ENCODE assay signal across 9 cellular contexts in genomic region chr11:68837583-68838571, GRCh38. TPM values are rescaled to one million over a fixed set of nuclear protein-coding genes. Genes with fewer than 3 reads are reported as not detected.
DNase-seq lines count a peak whose midpoint lies in the region; ATAC-seq, FAIRE-seq and TF ChIP-seq lines count a peak whose summit lies in the region.
"Had no signal": no experiment of that assay in that cellular context is flagged by ENCODE, and none has a peak within 500 bp of the region (broad histone marks: within the 10 kb centered on the region; RNA-seq: fewer than 3 reads in every experiment).

No MANE protein-coding gene starts in this region.

- H3K4me1 ChIP-seq in SK-N-SH (ENCODE audit: control insufficient read depth in 1 of 2, insufficient read depth in 2 of 2, low read depth in 1 of 2, low read length in 1 of 2) = peaks cover 27 to 30% of the 10 kb centered on the region in 2 experiments
- H3K4me1 ChIP-seq in kidney (ENCODE audit: control insufficient read depth in 1 of 2, insufficient read depth in 1 of 2, low read depth in 1 of 2, low read length in 2 of 2) = peaks cover 35 to 42% of the 10 kb centered on the region in 2 donors
- H3K4me1 ChIP-seq in subcutaneous abdominal adipose tissue (ENCODE audit: control insufficient read depth in 5 of 5, insufficient read depth in 5 of 5, low read length in 5 of 5) = peaks cover 2 to 78% (median 69%) of the 10 kb centered on the region in 5 donors

- peaks cover 76% of the 10 kb centered on the region for H3K79me2 ChIP-seq in SK-N-SH (ENCODE audit: insufficient read depth)

- H3K27me3 ChIP-seq in SK-N-SH (ENCODE audit: insufficient read depth) = no peaks in the 10 kb centered on the region
- peaks cover 0 to 10% (median 2%) of the 10 kb centered on the region in 5 donors for H3K27me3 ChIP-seq in subcutaneous abdominal adipose tissue (ENCODE audit: control insufficient read depth in 5 of 5, insufficient read depth in 4 of 5, low read length in 5 of 5)

- DNase-seq in SK-N-SH = no peak
- DNase-seq in activated T-helper 1 cell treated with anti-CD3 and anti-CD28 coated beads, Interleukin-12 subunit alpha, Interleukin-12 subunit beta, Interleukin-2, Interleukin-4 antibody, amounts not matched to agents 30 ng/mL and 10 ng/mL and 1 ng/mL, durations not matched to agents 14 hours and 24 hours and 36 hours (ENCODE audit: low spot score) = no peak
- no peak for DNase-seq in kidney
- DNase-seq in kidney glomerular epithelial cell (lab: John Stamatoyannopoulos, UW) = no peak
- DNase-seq: 8988T had no signal

- no peak overlapping the region; a peak in 1 of 4 replicates for H3K4me3 ChIP-seq in SK-N-SH (ENCODE audit: low read depth in 2 of 2, low read length in 1 of 2)
- peak overlapping the region in 1 of 2 donors; percentile 59 for H3K4me3 ChIP-seq in kidney (ENCODE audit: low read length in 2 of 2)
- H3K4me3 ChIP-seq in subcutaneous abdominal adipose tissue (ENCODE audit: low read depth in 1 of 5, low read length in 5 of 5) = peak overlapping the region in 3 of 5 donors; percentile 35 to 82 (median 81)

- H3K4me1 Mint-ChIP-seq in activated T-helper 1 cell treated with anti-CD3 and anti-CD28 coated beads, Interleukin-12 subunit alpha, Interleukin-12 subunit beta, Interleukin-2, Interleukin-4 antibody, amounts not matched to agents 30 ng/mL and 10 ng/mL and 1 ng/mL, durations not matched to agents 14 hours and 24 hours and 36 hours (ENCODE audit: low read depth) = peaks cover 40% of the 10 kb centered on the region

- no peak overlapping the region for H2AFZ ChIP-seq in SK-N-SH (ENCODE audit: low read depth)

- peak overlapping the region; percentile 61 for H3K27ac Mint-ChIP-seq in activated T-helper 1 cell treated with anti-CD3 and anti-CD28 coated beads, Interleukin-12 subunit alpha, Interleukin-12 subunit beta, Interleukin-2, Interleukin-4 antibody, amounts not matched to agents 30 ng/mL and 10 ng/mL and 1 ng/mL, durations not matched to agents 14 hours and 24 hours and 36 hours

- TF ChIP-seq RAD21 in SK-N-SH (IDR thresholded peaks at IDR 0.05; ENCODE audit: low read length) = no peak

- CTCF ChIA-PET in SK-N-SH (lab: Yijun Ruan, JAX) = interaction anchor here (1.7 kb wide), 1 partner anchor 10 kb away, joined by 5 read pairs; no protein-coding TSS in a partner anchor

- H3K9me3 Mint-ChIP-seq in activated T-helper 1 cell treated with anti-CD3 and anti-CD28 coated beads, Interleukin-12 subunit alpha, Interleukin-12 subunit beta, Interleukin-2, Interleukin-4 antibody, amounts not matched to agents 30 ng/mL and 10 ng/mL and 1 ng/mL, durations not matched to agents 14 hours and 24 hours and 36 hours = no peaks in the 10 kb centered on the region

- peak overlapping the region; percentile 45 for H3K4me3 Mint-ChIP-seq in activated T-helper 1 cell treated with anti-CD3 and anti-CD28 coated beads, Interleukin-12 subunit alpha, Interleukin-12 subunit beta, Interleukin-2, Interleukin-4 antibody, amounts not matched to agents 30 ng/mL and 10 ng/mL and 1 ng/mL, durations not matched to agents 14 hours and 24 hours and 36 hours

- H3K27me3 Mint-ChIP-seq in activated T-helper 1 cell treated with anti-CD3 and anti-CD28 coated beads, Interleukin-12 subunit alpha, Interleukin-12 subunit beta, Interleukin-2, Interleukin-4 antibody, amounts not matched to agents 30 ng/mL and 10 ng/mL and 1 ng/mL, durations not matched to agents 14 hours and 24 hours and 36 hours (ENCODE audit: insufficient read depth) = peaks cover 1% of the 10 kb centered on the region

- 90% methylated on average over 17 of the region's 17 CpGs for WGBS in SK-N-SH (ENCODE audit: low lambda C conversion rate)

- intact Hi-C loops in activated T-helper 1 cell treated with anti-CD3 and anti-CD28 coated beads, Interleukin-12 subunit alpha, Interleukin-12 subunit beta, Interleukin-2, Interleukin-4 antibody, amounts not matched to agents 30 ng/mL and 10 ng/mL and 1 ng/mL, durations not matched to agents 14 hours and 24 hours and 36 hours (cut with micrococcal nuclease) = loop anchor here (2.0 to 5.0 kb wide), 2 partner anchors 499 to 803 kb away; partner anchors contain the start of gene CCND1
- intact Hi-C loops in kidney (cut with DNase I) = no loop called here

- H3K9me3 ChIP-seq in SK-N-SH (no peaks in the 10 kb centered on the region), kidney (ENCODE audit: control insufficient read depth in 1 of 2, low read length in 2 of 2) (no peaks in the 10 kb centered on the region), subcutaneous abdominal adipose tissue (ENCODE audit: control insufficient read depth in 5 of 5, low read length in 5 of 5) (no peaks in the 10 kb centered on the region)

- peak overlapping the region; percentile 87 for H3K4me2 ChIP-seq in SK-N-SH

- no peak for FAIRE-seq in kidney (lab: Jason Lieb, UNC)

- TF ChIP-seq EP300 in SK-N-SH (IDR thresholded peaks at IDR 0.05; ENCODE audit: borderline replicate concordance in 1 of 2, low read depth in 1 of 2, low read length in 1 of 2) = no peak

- ATAC-seq in SK-N-SH treated with all-trans-retinoic acid at 6 μM for 48 hours = no peak
- no peak for ATAC-seq in HG03095 (IDR thresholded peaks at IDR 0.05; ENCODE audit: unreplicated experiment)
- ATAC-seq in HG02759 (IDR thresholded peaks at IDR 0.05; ENCODE audit: unreplicated experiment) = no peak

- H3K9ac ChIP-seq in SK-N-SH (peak overlapping the region; percentile 91), kidney (ENCODE audit: low read length in 2 of 2) (peak overlapping the region in 1 of 2 donors; percentile 62), subcutaneous abdominal adipose tissue (ENCODE audit: low read length in 5 of 5) (peak overlapping the region in 4 of 5 donors; percentile 17 to 39 (median 30))

- peaks cover 2% of the 10 kb centered on the region for H3K36me3 Mint-ChIP-seq in activated T-helper 1 cell treated with anti-CD3 and anti-CD28 coated beads, Interleukin-12 subunit alpha, Interleukin-12 subunit beta, Interleukin-2, Interleukin-4 antibody, amounts not matched to agents 30 ng/mL and 10 ng/mL and 1 ng/mL, durations not matched to agents 14 hours and 24 hours and 36 hours (ENCODE audit: low read depth)

- H4K20me1 ChIP-seq in SK-N-SH (ENCODE audit: insufficient read depth) = peaks cover 23% of the 10 kb centered on the region

- no peaks in the 10 kb centered on the region for H3K9me2 ChIP-seq in SK-N-SH

- H3K27ac ChIP-seq in SK-N-SH (ENCODE audit: low read depth in 2 of 2, low read length in 1 of 2) (peak overlapping the region; percentile 98), kidney (ENCODE audit: low read depth in 2 of 2, low read length in 2 of 2) (peak overlapping the region; percentile 62 to 100), subcutaneous abdominal adipose tissue (ENCODE audit: low read depth, low read length) (peak overlapping the region; percentile 93)

- POLR2A ChIA-PET in SK-N-SH (lab: Yijun Ruan, JAX) = no interaction called here

- TF ChIP-seq CTCF in SK-N-SH (IDR thresholded peaks at IDR 0.05) (no peak), kidney (IDR thresholded peaks at IDR 0.05; ENCODE audit: borderline replicate concordance, extremely low read depth, insufficient read depth) (no peak)

- H3K36me3 ChIP-seq in SK-N-SH (replicated peaks in 1 of 2; ENCODE audit: control insufficient read depth in 1 of 2, insufficient read depth in 2 of 2, low read length in 1 of 2) (peaks cover 0 to 13% of the 10 kb centered on the region in 2 experiments), kidney (ENCODE audit: control insufficient read depth in 1 of 2, insufficient read depth in 2 of 2, low read length in 2 of 2) (no peaks in the 10 kb centered on the region), subcutaneous abdominal adipose tissue (ENCODE audit: control insufficient read depth in 5 of 5, insufficient read depth in 5 of 5, low read length in 5 of 5) (peaks cover 0 to 1% (median 0%) of the 10 kb centered on the region in 5 donors)

- peaks cover 34% of the 10 kb centered on the region for H3F3A ChIP-seq in SK-N-SH (replicated peaks; ENCODE audit: insufficient read depth)

TF ChIP-seq in SK-N-SH, 30 proteins besides CTCF, POLR2A, EP300 and RAD21 (continues in another document):
- TF ChIP-seq TCF12 (IDR thresholded peaks at IDR 0.05) = no peak
- TF ChIP-seq FOXJ3 (CRISPR knock-in tag; IDR thresholded peaks at IDR 0.05) = no peak

TF ChIP-seq in SK-N-SH treated with all-trans-retinoic acid at 6 μM for 48 hours, 23 proteins besides CTCF, POLR2A, EP300 and RAD21 (continues in another document):
- TF ChIP-seq CSDC2 (CRISPR knock-in tag; IDR thresholded peaks at IDR 0.05) = no peak
- no peak for TF ChIP-seq OSR1 (CRISPR knock-in tag; IDR thresholded peaks at IDR 0.05)
- TF ChIP-seq CREB5 (CRISPR knock-in tag; IDR thresholded peaks at IDR 0.05; ENCODE audit: low read depth) = no peak
- no peak for TF ChIP-seq RARB (CRISPR knock-in tag; IDR thresholded peaks at IDR 0.05)
- no peak for TF ChIP-seq ZNF565 (CRISPR knock-in tag; conservative IDR thresholded peaks at IDR 0.05; ENCODE audit: low read depth)
- TF ChIP-seq BACH2 (CRISPR knock-in tag; IDR thresholded peaks at IDR 0.05; ENCODE audit: borderline replicate concordance) = no peak
- TF ChIP-seq ARNTL (CRISPR knock-in tag; IDR thresholded peaks at IDR 0.05; ENCODE audit: borderline replicate concordance, low read depth) = no peak
- no peak for TF ChIP-seq ZFP3 (CRISPR knock-in tag; IDR thresholded peaks at IDR 0.05)

RNA-seq across cellular contexts. Expression of gene CPT1A, which starts 3.8 kb away (rescaled TPM):
- polyA plus RNA-seq in SK-N-SH (2012; rRNA removed) (22.5 and 31.2 TPM in 2 replicates), kidney (ENCODE audit: insufficient read depth, low read depth, low replicate concordance) (51.3 TPM)
- 20.9 and 27.0 TPM in 2 replicates for polyA plus RNA-seq in SK-N-SH (2012; cell fraction: cytosol; rRNA removed)
- polyA plus RNA-seq in SK-N-SH (2012; cell fraction: nucleus; rRNA removed) = 42.4 and 46.7 TPM in 2 replicates
- 22.0 and 22.6 TPM in 2 replicates for total RNA-seq in activated T-helper 1 cell treated with anti-CD3 and anti-CD28 coated beads, Interleukin-12 subunit alpha, Interleukin-12 subunit beta, Interleukin-2, Interleukin-4 antibody, amounts not matched to agents 30 ng/mL and 10 ng/mL and 1 ng/mL, durations not matched to agents 14 hours and 24 hours and 36 hours
- total RNA-seq in kidney = 61.5 TPM

Comparison
In these comparisons a context has a peak if more than half of its experiments do, and no peak if none do; other contexts are left out.
1. H3K4me3 ChIP-seq: peak in subcutaneous abdominal adipose tissue (3 of 5); none in SK-N-SH (0 of 2).
2. Peak in every context shown above with its lines, with median percentiles within 50 percentile points of each other: H3K27ac ChIP-seq.